13 cellular contexts compared by ENCODE assay signal in the genomic region with DNA sequence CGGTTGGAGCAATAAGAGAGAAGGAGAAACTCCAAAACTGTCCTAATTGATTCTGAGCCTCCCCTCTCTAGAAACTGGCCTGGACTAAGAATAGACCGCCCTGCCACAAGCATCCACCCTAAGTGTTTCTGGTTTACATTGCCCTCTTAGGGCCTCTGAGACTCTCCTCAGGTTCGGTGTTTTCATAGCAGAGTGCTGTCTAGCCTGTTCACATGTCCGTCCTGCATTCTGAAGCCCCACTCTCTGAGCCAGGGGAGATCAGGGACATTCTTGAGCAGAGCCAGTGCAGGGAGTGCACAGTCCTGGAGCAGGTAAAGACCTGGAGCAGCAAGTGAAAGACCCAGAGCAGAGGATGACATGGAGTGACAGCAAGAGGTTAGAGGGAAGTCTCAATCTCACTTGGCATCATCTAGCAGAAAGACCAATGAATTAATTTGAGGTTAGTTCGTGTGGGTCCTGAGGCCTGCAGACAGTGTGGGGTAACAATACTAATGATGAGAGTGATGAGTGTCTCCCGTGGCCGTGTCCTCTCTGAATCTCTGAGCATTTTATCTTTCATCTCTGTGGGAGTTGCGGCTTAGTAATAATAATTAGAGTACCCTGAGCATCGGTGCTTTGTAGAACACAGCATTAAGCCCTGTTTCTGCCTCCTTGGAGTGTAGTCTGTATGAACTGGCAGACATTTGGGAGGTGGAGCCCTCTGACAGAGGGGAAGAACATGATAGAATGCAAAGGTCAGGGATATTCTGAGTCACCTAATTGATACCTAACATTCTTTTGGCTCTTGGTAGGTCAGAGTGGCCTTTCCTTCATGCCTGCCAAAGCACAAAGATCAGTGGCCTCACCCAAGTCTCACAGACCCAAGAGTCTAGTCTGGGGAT. TPM values are rescaled to one million over a fixed set of nuclear protein-coding genes. Genes with fewer than 3 reads are reported as not detected.
DNase-seq lines count a peak whose midpoint lies in the region; ATAC-seq, FAIRE-seq and TF ChIP-seq lines count a peak whose summit lies in the region.
"Had no signal": no experiment of that assay in that cellular context is flagged by ENCODE, and none has a peak within 500 bp of the region (broad histone marks: within the 10 kb centered on the region; RNA-seq: fewer than 3 reads in every experiment).

No MANE protein-coding gene starts in this region.

- peak; percentile 37 for ATAC-seq in stimulated activated naive CD8-positive, alpha-beta T cell treated with anti-CD3 and anti-CD28 coated beads, Interleukin-15, amount 100 ng/mL, for 72 hours

- no peak overlapping the region for H3K4me3 Mint-ChIP-seq in stimulated activated naive CD8-positive, alpha-beta T cell treated with anti-CD3 and anti-CD28 coated beads, Interleukin-15, amount 100 ng/mL, for 72 hours

- H3K27me3 ChIP-seq in cardiac muscle cell (no peaks in the 10 kb centered on the region), keratinocyte (ENCODE audit: control insufficient read depth, extremely low read depth, insufficient read depth, low read length) (no peaks in the 10 kb centered on the region)

- peak overlapping the region in 1 of 2 donors; percentile 22 for H3K27ac Mint-ChIP-seq in stimulated activated naive CD8-positive, alpha-beta T cell treated with anti-CD3 and anti-CD28 coated beads, Interleukin-15, amount 100 ng/mL, for 72 hours

- H2AFZ ChIP-seq in keratinocyte (ENCODE audit: control insufficient read depth, low read length) = no peak overlapping the region

- peaks cover 31% of the 10 kb centered on the region for H3K4me1 Mint-ChIP-seq in stimulated activated naive CD8-positive, alpha-beta T cell treated with anti-CD3 and anti-CD28 coated beads, Interleukin-15, amount 100 ng/mL, for 72 hours

- H3K9me3 ChIP-seq in cardiac muscle cell (ENCODE audit: low read depth) (no peaks in the 10 kb centered on the region), keratinocyte (ENCODE audit: control insufficient read depth, low read depth, low read length) (no peaks in the 10 kb centered on the region)

- H3K36me3 ChIP-seq in cardiac muscle cell (peaks cover 4% of the 10 kb centered on the region), keratinocyte (ENCODE audit: control insufficient read depth in 2 of 2, extremely low read depth in 1 of 2, insufficient read depth in 2 of 2, low read length in 2 of 2) (peaks cover 5 to 12% of the 10 kb centered on the region in 2 experiments)

- H3K27ac ChIP-seq in cardiac muscle cell = peak overlapping the region; percentile 92
- H3K27ac ChIP-seq in RWPE1 = peak overlapping the region; percentile 60
- peak overlapping the region; percentile 24 for H3K27ac ChIP-seq in keratinocyte (ENCODE audit: control insufficient read depth, insufficient read depth, low read length)

- no peaks in the 10 kb centered on the region for H3K27me3 Mint-ChIP-seq in stimulated activated naive CD8-positive, alpha-beta T cell treated with anti-CD3 and anti-CD28 coated beads, Interleukin-15, amount 100 ng/mL, for 72 hours

- POLR2A ChIA-PET in RWPE1 (lab: Yijun Ruan, JAX; ENCODE audit: low non-redundant PET) = no interaction called here

- H3K4me3 ChIP-seq in cardiac muscle cell = no peak overlapping the region
- no peak overlapping the region for H3K4me3 ChIP-seq in keratinocyte (ENCODE audit: control insufficient read depth in 2 of 3, extremely low read depth in 1 of 3, insufficient read depth in 2 of 3, low read depth in 1 of 3, low read length in 3 of 3)

- intact Hi-C loops in cardiac septum (cut with DNase I) = no loop called here

- H3K9me1 ChIP-seq in keratinocyte (ENCODE audit: control insufficient read depth, extremely low read depth, insufficient read depth, low read length) = no peaks in the 10 kb centered on the region

- no peaks in the 10 kb centered on the region for H4K20me1 ChIP-seq in keratinocyte (ENCODE audit: control insufficient read depth, extremely low read depth, insufficient read depth, low read length)

- TF ChIP-seq CTCF in cardiac muscle cell (IDR thresholded peaks at IDR 0.05; ENCODE audit: low read depth, low read length) = no peak
- TF ChIP-seq CTCF in RWPE1 (conservative IDR thresholded peaks at IDR 0.05; ENCODE audit: low read depth) = no peak
- TF ChIP-seq CTCF in keratinocyte (optimal IDR thresholded peaks at IDR 0.05 in 1 of 3, IDR thresholded peaks at IDR 0.05 in 1 of 3, conservative IDR thresholded peaks at IDR 0.05 in 1 of 3; ENCODE audit: extremely low read depth in 1 of 3, insufficient read depth in 2 of 3, low read length in 3 of 3) = no peak

- no peaks in the 10 kb centered on the region for H3K9me3 Mint-ChIP-seq in stimulated activated naive CD8-positive, alpha-beta T cell treated with anti-CD3 and anti-CD28 coated beads, Interleukin-15, amount 100 ng/mL, for 72 hours

- CTCF ChIA-PET in RWPE1 (lab: Yijun Ruan, JAX) = no interaction called here

- H3K79me2 ChIP-seq in keratinocyte (ENCODE audit: control insufficient read depth, insufficient read depth, low read length) = peaks cover 57% of the 10 kb centered on the region

- peak overlapping the region; percentile 42 for H3K9ac ChIP-seq in keratinocyte (ENCODE audit: control insufficient read depth, extremely low read depth, insufficient read depth, low read length)

- dilution Hi-C loops in keratinocyte (cut with MboI; ENCODE audit: extremely low pct_ligation_motif_present, low sequenced_read_pairs) = no loop called here

- H3K4me1 ChIP-seq in cardiac muscle cell (ENCODE audit: low read depth) (peaks cover 47% of the 10 kb centered on the region), keratinocyte (ENCODE audit: control insufficient read depth, extremely low read depth, insufficient read depth, low read length) (peaks cover 80% of the 10 kb centered on the region)

- peak overlapping the region; percentile 51 for H3K4me2 ChIP-seq in keratinocyte (ENCODE audit: control insufficient read depth, extremely low read depth, insufficient read depth, low read depth, low read length)

- peak; percentile 43 for FAIRE-seq in keratinocyte (lab: Jason Lieb, UNC)

- DNase-seq in cardiac muscle cell (ENCODE audit: low read depth in 1 of 2, low spot score in 1 of 2) (peak in 1 of 2 donors; percentile 84), cardiac septum (ENCODE audit: low spot score) (no peak), RWPE1 (ENCODE audit: low spot score) (peak; percentile 39), keratinocyte (ENCODE audit: low read depth, low spot score) (no peak), NCI-H69 (lab: John Stamatoyannopoulos, UW) (no peak), D341Med (ENCODE audit: low spot score) (no peak)
- DNase-seq in stimulated activated naive CD8-positive, alpha-beta T cell treated with anti-CD3 and anti-CD28 coated beads, Interleukin-15, amount 100 ng/mL, for 72 hours = no peak
- DNase-seq in activated CD4-positive, alpha-beta T cell treated with anti-CD3 and anti-CD28 coated beads, Interleukin-2, amount 50 U/mL, for 48 hours = no peak
- DNase-seq: anterior cingulate cortex; MM.1S; NCI-H345; nucleus accumbens; stimulated activated CD8-positive, alpha-beta memory T cell treated with anti-CD3 and anti-CD28 coated beads, Interleukin-4, amount 100 ng/mL, for 48 hours had no signal

RNA-seq across cellular contexts. Expression of a gene that starts 24.6 kb away (rescaled TPM):
- total RNA-seq in cardiac muscle cell (59.5 and 109 TPM in 2 replicates), cardiac septum (15.6 TPM)
- polyA plus RNA-seq in cardiac muscle cell (37.7 and 55.0 TPM in 2 replicates), keratinocyte (11.3 to 22.2 TPM (median 18.3 TPM) in 3 replicates)
- 9.8 TPM for polyA plus RNA-seq in keratinocyte (2011; ENCODE audit: low read depth)
- 7.7 and 34.7 TPM in 2 replicates for polyA plus RNA-seq in keratinocyte (2011; cell fraction: cytosol; rRNA removed)
- polyA plus RNA-seq in keratinocyte (2011; cell fraction: nucleus; rRNA removed) = 72.2 and 89.6 TPM in 2 replicates
- polyA plus RNA-seq in keratinocyte (2012; ENCODE audit: low replicate concordance) = 20.7 and 24.2 TPM in 2 replicates
- polyA minus RNA-seq in keratinocyte = 61.9 to 98.7 TPM (median 65.0 TPM) in 3 replicates
- 18.2 TPM for polyA minus RNA-seq in keratinocyte (2011; cell fraction: cytosol; rRNA and poly(A)+ RNA removed)
- polyA minus RNA-seq in keratinocyte (2011; cell fraction: nucleus; rRNA and poly(A)+ RNA removed) = 61.8 and 96.3 TPM in 2 replicates

RNA-seq across cellular contexts. Expression of a gene that starts 29.0 kb away (rescaled TPM):
- total RNA-seq in cardiac muscle cell = 22.8 and 29.4 TPM in 2 replicates
- polyA plus RNA-seq in cardiac muscle cell = 17.4 and 27.6 TPM in 2 replicates
- 16.3 TPM for total RNA-seq in cardiac septum
- 7.8 to 8.2 TPM (median 7.8 TPM) in 3 replicates for polyA plus RNA-seq in keratinocyte
- polyA plus RNA-seq in keratinocyte (2011; ENCODE audit: low read depth) = 7.2 TPM
- polyA plus RNA-seq in keratinocyte (2011; cell fraction: cytosol; rRNA removed) = 3.0 and 5.2 TPM in 2 replicates
- polyA plus RNA-seq in keratinocyte (2011; cell fraction: nucleus; rRNA removed) = 2.9 and 5.3 TPM in 2 replicates
- 9.4 and 11.9 TPM in 2 replicates for polyA plus RNA-seq in keratinocyte (2012; ENCODE audit: low replicate concordance)
- polyA minus RNA-seq in keratinocyte = 2.1 to 5.8 TPM (median 3.3 TPM) in 3 replicates
- 5.2 TPM for polyA minus RNA-seq in keratinocyte (2011; cell fraction: cytosol; rRNA and poly(A)+ RNA removed)
- polyA minus RNA-seq in keratinocyte (2011; cell fraction: nucleus; rRNA and poly(A)+ RNA removed) = 1.8 TPM in 1 of 2 replicates, not detected in the other

RNA-seq across cellular contexts. Expression of a gene that starts 39.8 kb away (rescaled TPM):
- 11.8 and 20.1 TPM in 2 replicates for total RNA-seq in cardiac muscle cell
- 29.1 and 32.3 TPM in 2 replicates for polyA plus RNA-seq in cardiac muscle cell
- total RNA-seq in cardiac septum = 3.4 TPM
- polyA plus RNA-seq in keratinocyte = 3.9 to 9.8 TPM (median 8.6 TPM) in 3 replicates
- polyA plus RNA-seq in keratinocyte (2011; ENCODE audit: low read depth) = 16.9 TPM
- polyA plus RNA-seq in keratinocyte (2011; cell fraction: cytosol; rRNA removed) = 1.2 and 1.3 TPM in 2 replicates
- 14.1 TPM in 2 replicates for polyA plus RNA-seq in keratinocyte (2011; cell fraction: nucleus; rRNA removed)
- 1.9 and 50.8 TPM in 2 replicates for polyA plus RNA-seq in keratinocyte (2012; ENCODE audit: low replicate concordance)
- 0.92 to 6.6 TPM (median 6.6 TPM) in 3 replicates for polyA minus RNA-seq in keratinocyte
- 2.1 TPM for polyA minus RNA-seq in keratinocyte (2011; cell fraction: cytosol; rRNA and poly(A)+ RNA removed)
- polyA minus RNA-seq in keratinocyte (2011; cell fraction: nucleus; rRNA and poly(A)+ RNA removed) = 7.7 and 8.4 TPM in 2 replicates

Comparison
In these comparisons a context has a peak if more than half of its experiments do, and no peak if none do; other contexts are left out.
1. H3K27ac ChIP-seq: peak in every context shown above with its lines; median percentile 92 in cardiac muscle cell; 60 in RWPE1; 24 in keratinocyte.